ENCODE assay signal across 7 cellular contexts in the genomic region with DNA sequence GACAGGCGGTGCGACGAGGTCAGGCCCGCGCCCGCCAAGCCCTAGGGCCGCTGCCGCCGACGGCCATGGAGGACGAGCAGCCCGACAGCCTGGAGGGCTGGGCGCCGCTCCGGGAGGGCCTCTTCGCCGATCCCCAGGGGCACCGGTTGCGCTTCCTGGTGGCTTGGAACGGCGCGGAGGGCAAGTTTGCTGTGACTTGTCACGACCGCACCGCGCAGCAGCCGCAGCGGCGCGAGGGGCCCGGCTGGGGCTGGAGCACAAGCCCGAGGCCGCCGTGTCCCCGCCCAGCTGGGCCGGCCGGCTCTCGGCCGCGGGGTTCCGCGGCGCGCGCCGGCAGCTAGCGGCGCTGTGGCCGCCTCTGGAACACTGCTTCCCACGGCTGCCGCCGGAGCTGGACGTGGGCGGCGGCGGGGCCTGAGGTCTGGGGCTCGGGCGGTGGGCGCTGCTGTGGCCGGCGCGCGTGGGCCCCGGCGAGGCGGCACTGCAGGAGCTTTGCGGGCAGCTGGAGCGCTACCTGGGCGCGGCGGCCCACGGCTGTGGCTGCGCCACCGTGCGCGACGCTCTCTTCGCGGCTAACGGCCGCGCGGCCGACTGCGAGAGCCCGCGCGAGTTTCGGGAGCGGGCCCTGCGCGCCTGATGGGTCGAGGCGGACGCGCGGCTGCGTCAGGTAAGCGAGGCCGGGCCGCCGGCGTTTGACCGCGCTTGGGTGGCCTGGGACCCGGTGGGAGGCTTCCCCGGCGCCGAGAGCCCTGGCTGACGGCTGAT.
DNase-seq lines count a peak whose midpoint lies in the region; ATAC-seq and TF ChIP-seq lines count a peak whose summit lies in the region.
"Not testable (repeated sequence)": the region's sequence is repeated elsewhere in the genome, so short reads cannot be mapped to it uniquely, and the experiment has no call there.

No MANE protein-coding gene starts in this region.

- DNase-seq in NCI-H2029 (lab: John Stamatoyannopoulos, UW) (peak; percentile 2), iris pigment epithelial cell (ENCODE audit: low read depth) (peak; percentile 33), retina (peak; percentile 59)
- DNase-seq in activated CD8-positive, alpha-beta T cell treated with anti-CD3 and anti-CD28 coated beads, Interleukin-2, amount 10 ng/mL, durations not matched to agents 7 days and 5 days, result peak; percentile 48
- DNase-seq in coronary artery (ENCODE audit: low spot score), result not testable (repeated sequence)

- not testable (repeated sequence) for H3K36me3 Mint-ChIP-seq in activated CD8-positive, alpha-beta T cell treated with anti-CD3 and anti-CD28 coated beads, Interleukin-2, amount 10 ng/mL, durations not matched to agents 7 days and 5 days (ENCODE audit: low read depth)

- peak overlapping the region; percentile 87 to 95 for H3K27ac ChIP-seq in coronary artery

- peak overlapping the region; percentile 72 for H3K4me3 Mint-ChIP-seq in activated CD8-positive, alpha-beta T cell treated with anti-CD3 and anti-CD28 coated beads, Interleukin-2, amount 10 ng/mL, durations not matched to agents 7 days and 5 days

- not testable (repeated sequence) for H3K27me3 Mint-ChIP-seq in activated CD8-positive, alpha-beta T cell treated with anti-CD3 and anti-CD28 coated beads, Interleukin-2, amount 10 ng/mL, durations not matched to agents 7 days and 5 days (ENCODE audit: low read depth)

- H3K27ac Mint-ChIP-seq in activated CD8-positive, alpha-beta T cell treated with anti-CD3 and anti-CD28 coated beads, Interleukin-2, amount 10 ng/mL, durations not matched to agents 7 days and 5 days, result not testable (repeated sequence)

- ATAC-seq in GM18519 (IDR thresholded peaks at IDR 0.05; ENCODE audit: low FRiP score, unreplicated experiment) (peak; percentile 53), HG02759 (IDR thresholded peaks at IDR 0.05; ENCODE audit: unreplicated experiment) (peak; percentile 89)
- ATAC-seq in activated CD8-positive, alpha-beta T cell treated with anti-CD3 and anti-CD28 coated beads, Interleukin-2, amount 10 ng/mL, durations not matched to agents 7 days and 5 days, result peak; percentile 90

- H3K4me1 Mint-ChIP-seq in activated CD8-positive, alpha-beta T cell treated with anti-CD3 and anti-CD28 coated beads, Interleukin-2, amount 10 ng/mL, durations not matched to agents 7 days and 5 days (ENCODE audit: low read depth), result peaks cover 13% of the 10 kb centered on the region

- H3K4me3 ChIP-seq in coronary artery, result peak overlapping the region; percentile 90

- H3K9me3 Mint-ChIP-seq in activated CD8-positive, alpha-beta T cell treated with anti-CD3 and anti-CD28 coated beads, Interleukin-2, amount 10 ng/mL, durations not matched to agents 7 days and 5 days (ENCODE audit: insufficient read depth), result not testable (repeated sequence)

- CTCF ChIA-PET in activated CD8-positive, alpha-beta T cell treated with anti-CD3 and anti-CD28 coated beads, Interleukin-2, amount 10 ng/mL, durations not matched to agents 7 days and 5 days (lab: Charles Lee), result not testable (repeated sequence)

- not testable (repeated sequence) for TF ChIP-seq CTCF in coronary artery (IDR thresholded peaks at IDR 0.05)

- POLR2A ChIA-PET in activated CD8-positive, alpha-beta T cell treated with anti-CD3 and anti-CD28 coated beads, Interleukin-2, amount 10 ng/mL, durations not matched to agents 7 days and 5 days (lab: Charles Lee), result not testable (repeated sequence)
